21 cellular contexts compared by ENCODE assay signal in genomic region chrX:2520539-2520938, GRCh38.
"Had no signal": no experiment of that assay in that cellular context is flagged by ENCODE, and none has a peak within 500 bp of the region (broad histone marks: within the 10 kb centered on the region; RNA-seq: fewer than 3 reads in every experiment).

No MANE protein-coding gene starts in this region.

- FAIRE-seq: endometrium had no signal

- H3K27me3 ChIP-seq: gastrocnemius medialis, neutrophil, sigmoid colon, stomach, transverse colon had no signal

- H3K36me3 ChIP-seq: gastrocnemius medialis, heart right ventricle, neutrophil, sigmoid colon, stomach, thoracic aorta, transverse colon had no signal

- H3K4me1 ChIP-seq: gastrocnemius medialis, sigmoid colon, transverse colon had no signal

- H3K9me3 ChIP-seq: gastrocnemius medialis, heart right ventricle, neutrophil, sigmoid colon, stomach, thoracic aorta, transverse colon had no signal

- H3K4me3 ChIP-seq: gastrocnemius medialis, heart right ventricle, sigmoid colon, skin epidermis, stomach, thoracic aorta, transverse colon had no signal

- H3K27ac ChIP-seq: gastrocnemius medialis, neutrophil, sigmoid colon, skin epidermis, stomach, thoracic aorta, transverse colon had no signal

- DNase-seq: effector memory CD4-positive, alpha-beta T cell; heart right ventricle; hypothalamus; islet precursor cell; mammary epithelial cell; naive thymus-derived CD4-positive, alpha-beta T cell; posterior cingulate gyrus; sigmoid colon; stimulated activated CD4-positive, alpha-beta T cell treated with anti-CD3 and anti-CD28 coated beads, Interleukin-2, amount 100 ng/mL, for 24 hours; stimulated activated CD4-positive, alpha-beta T cell treated with anti-CD3 and anti-CD28 coated beads, Interleukin-4, amount 100 ng/mL, for 4 hours; stimulated activated naive B cell treated with anti-CD40 and anti-IgM and Interleukin-4, amounts not matched to agents 10 μg/mL and 1 μg/mL and 100 μg/mL, for 72 hours; stomach; substantia nigra; transverse colon had no signal

- ATAC-seq: esophagus mucosa, gastrocnemius medialis, left lobe of liver had no signal
